Comparison of ENCODE assay signal across 12 cellular contexts in genomic region chr7:18119985-18120384, GRCh38.
DNase-seq lines count a peak whose midpoint lies in the region; ATAC-seq, FAIRE-seq and TF ChIP-seq lines count a peak whose summit lies in the region.
"Had no signal": no experiment of that assay in that cellular context is flagged by ENCODE, and none has a peak within 500 bp of the region (broad histone marks: within the 10 kb centered on the region; RNA-seq: fewer than 3 reads in every experiment).

No MANE protein-coding gene starts in this region.

- H3K27me3 Mint-ChIP-seq in activated CD4-positive, alpha-beta T cell treated with anti-CD3 and anti-CD28 coated beads, Interleukin-2, amount 10 ng/mL, durations not matched to agents 7 days and 5 days: peaks cover 3% of the 10 kb centered on the region

- no peak overlapping the region for H4K8ac ChIP-seq in mesendoderm (ENCODE audit: low read depth, low read length)

- TF ChIP-seq CTCF in bronchial epithelial cell (IDR thresholded peaks at IDR 0.05; ENCODE audit: insufficient read depth, low read length, severe bottlenecking) (peak; percentile 13), upper lobe of right lung (IDR thresholded peaks at IDR 0.05) (no peak)

- no peaks in the 10 kb centered on the region for H3K9me3 Mint-ChIP-seq in activated CD4-positive, alpha-beta T cell treated with anti-CD3 and anti-CD28 coated beads, Interleukin-2, amount 10 ng/mL, durations not matched to agents 7 days and 5 days

- no peak for FAIRE-seq in bronchial epithelial cell (lab: Jason Lieb, UNC)
- FAIRE-seq: pancreas had no signal

- POLR2A ChIA-PET in activated CD4-positive, alpha-beta T cell treated with anti-CD3 and anti-CD28 coated beads, Interleukin-2, amount 10 ng/mL, durations not matched to agents 7 days and 5 days (lab: Charles Lee): no interaction called here

- CTCF ChIA-PET in activated CD4-positive, alpha-beta T cell treated with anti-CD3 and anti-CD28 coated beads, Interleukin-2, amount 10 ng/mL, durations not matched to agents 7 days and 5 days (lab: Charles Lee): no interaction called here

- no peaks in the 10 kb centered on the region for H3K36me3 ChIP-seq in bronchial epithelial cell (ENCODE audit: control insufficient read depth, insufficient read depth, low read length)
- no peaks in the 10 kb centered on the region for H3K36me3 ChIP-seq in mesendoderm (ENCODE audit: control insufficient read depth, insufficient read depth, low read length)
- no peaks in the 10 kb centered on the region for H3K36me3 ChIP-seq in upper lobe of right lung
- H3K36me3 ChIP-seq: pancreas had no signal

- no peak overlapping the region for H3K27ac Mint-ChIP-seq in activated CD4-positive, alpha-beta T cell treated with anti-CD3 and anti-CD28 coated beads, Interleukin-2, amount 10 ng/mL, durations not matched to agents 7 days and 5 days
- H3K27ac Mint-ChIP-seq: brain had no signal

- H3K4me1 Mint-ChIP-seq in activated CD4-positive, alpha-beta T cell treated with anti-CD3 and anti-CD28 coated beads, Interleukin-2, amount 10 ng/mL, durations not matched to agents 7 days and 5 days: no peaks in the 10 kb centered on the region

- H3K9me3 ChIP-seq in upper lobe of right lung: no peaks in the 10 kb centered on the region
- H3K9me3 ChIP-seq: pancreas had no signal

- no peak overlapping the region for H3K56ac ChIP-seq in mesendoderm (ENCODE audit: low read length)

- no peak overlapping the region for H3K4me3 ChIP-seq in bronchial epithelial cell (ENCODE audit: low read depth, low read length)
- no peak overlapping the region for H3K4me3 ChIP-seq in mesendoderm (ENCODE audit: low read length)
- no peak overlapping the region for H3K4me3 ChIP-seq in upper lobe of right lung
- H3K4me3 ChIP-seq: pancreas had no signal

- H3K4me3 Mint-ChIP-seq in activated CD4-positive, alpha-beta T cell treated with anti-CD3 and anti-CD28 coated beads, Interleukin-2, amount 10 ng/mL, durations not matched to agents 7 days and 5 days: no peak overlapping the region
- H3K4me3 Mint-ChIP-seq: brain had no signal

- no peaks in the 10 kb centered on the region for H3K36me3 Mint-ChIP-seq in activated CD4-positive, alpha-beta T cell treated with anti-CD3 and anti-CD28 coated beads, Interleukin-2, amount 10 ng/mL, durations not matched to agents 7 days and 5 days (ENCODE audit: low read depth)
- H3K36me3 Mint-ChIP-seq: brain had no signal

- no peaks in the 10 kb centered on the region for H3K79me2 ChIP-seq in mesendoderm (ENCODE audit: control insufficient read depth, insufficient read depth, low read length)

- DNase-seq in ELR (ENCODE audit: low read depth) (peak; percentile 55), M059J (ENCODE audit: low read depth) (peak; percentile 47), bronchial epithelial cell (ENCODE audit: low read depth) (no peak), mesendoderm (peak; percentile 56), midbrain (lab: John Stamatoyannopoulos, UW) (no peak), NCI-H774 (lab: John Stamatoyannopoulos, UW) (no peak), upper lobe of right lung (no peak)
- no peak for DNase-seq in activated CD4-positive, alpha-beta T cell treated with anti-CD3 and anti-CD28 coated beads, Interleukin-2, amount 10 ng/mL, durations not matched to agents 7 days and 5 days
- DNase-seq: activated CD4-positive, alpha-beta T cell treated with anti-CD3 and anti-CD28 coated beads for 4 hours; NCI-H526 treated with DMSO at 0.1 percent for 48 hours; pancreas had no signal

- H3K27me3 ChIP-seq in bronchial epithelial cell (ENCODE audit: control insufficient read depth, insufficient read depth, low read length) (no peaks in the 10 kb centered on the region), mesendoderm (ENCODE audit: insufficient read depth, low read length, poor library complexity) (no peaks in the 10 kb centered on the region), upper lobe of right lung (no peaks in the 10 kb centered on the region)
- H3K27me3 ChIP-seq: pancreas had no signal

- H3K4ac ChIP-seq in mesendoderm (ENCODE audit: low read depth, low read length): no peak overlapping the region

- no peak for ATAC-seq in upper lobe of right lung
- ATAC-seq: pancreas had no signal

- no peak overlapping the region for H4K5ac ChIP-seq in mesendoderm (ENCODE audit: low read length)

- H3K27ac ChIP-seq in mesendoderm (ENCODE audit: low read depth, low read length) (no peak overlapping the region), upper lobe of right lung (no peak overlapping the region)
- H3K27ac ChIP-seq: pancreas had no signal

- H3K4me1 ChIP-seq in mesendoderm (ENCODE audit: control insufficient read depth, low read depth, low read length): no peaks in the 10 kb centered on the region
- no peaks in the 10 kb centered on the region for H3K4me1 ChIP-seq in upper lobe of right lung

- intact Hi-C loops in upper lobe of right lung (cut with DNase I): no loop called here

- H3K23ac ChIP-seq in mesendoderm (ENCODE audit: low read length): no peak overlapping the region

- H2BK120ac ChIP-seq in mesendoderm (ENCODE audit: low read depth, low read length): no peak overlapping the region

- no peak overlapping the region for H3K4me2 ChIP-seq in mesendoderm (ENCODE audit: low read length)

- no peak overlapping the region for H2BK5ac ChIP-seq in mesendoderm (ENCODE audit: low read length)

- H3K9ac ChIP-seq in mesendoderm (ENCODE audit: low read length): no peak overlapping the region

- no peak overlapping the region for H2BK15ac ChIP-seq in mesendoderm (replicated peaks; ENCODE audit: low read depth)

- H3K79me1 ChIP-seq in mesendoderm (ENCODE audit: low read length): no peaks in the 10 kb centered on the region

- H2AK5ac ChIP-seq in mesendoderm (ENCODE audit: low read length): no peak overlapping the region

- no peak overlapping the region for H3K18ac ChIP-seq in mesendoderm (ENCODE audit: low read length)

Comparison
In these comparisons a context has a peak if more than half of its experiments do, and no peak if none do; other contexts are left out.
1. DNase-seq: peak in ELR (single experiment), M059J (single experiment) and mesendoderm (single experiment); none in bronchial epithelial cell (single experiment), midbrain (single experiment), activated CD4-positive, alpha-beta T cell treated with anti-CD3 and anti-CD28 coated beads, Interleukin-2, amount 10 ng/mL, durations not matched to agents 7 days and 5 days (single experiment), NCI-H774 (single experiment) and upper lobe of right lung (single experiment).